8 cellular contexts compared by ENCODE assay signal in the genomic region with DNA sequence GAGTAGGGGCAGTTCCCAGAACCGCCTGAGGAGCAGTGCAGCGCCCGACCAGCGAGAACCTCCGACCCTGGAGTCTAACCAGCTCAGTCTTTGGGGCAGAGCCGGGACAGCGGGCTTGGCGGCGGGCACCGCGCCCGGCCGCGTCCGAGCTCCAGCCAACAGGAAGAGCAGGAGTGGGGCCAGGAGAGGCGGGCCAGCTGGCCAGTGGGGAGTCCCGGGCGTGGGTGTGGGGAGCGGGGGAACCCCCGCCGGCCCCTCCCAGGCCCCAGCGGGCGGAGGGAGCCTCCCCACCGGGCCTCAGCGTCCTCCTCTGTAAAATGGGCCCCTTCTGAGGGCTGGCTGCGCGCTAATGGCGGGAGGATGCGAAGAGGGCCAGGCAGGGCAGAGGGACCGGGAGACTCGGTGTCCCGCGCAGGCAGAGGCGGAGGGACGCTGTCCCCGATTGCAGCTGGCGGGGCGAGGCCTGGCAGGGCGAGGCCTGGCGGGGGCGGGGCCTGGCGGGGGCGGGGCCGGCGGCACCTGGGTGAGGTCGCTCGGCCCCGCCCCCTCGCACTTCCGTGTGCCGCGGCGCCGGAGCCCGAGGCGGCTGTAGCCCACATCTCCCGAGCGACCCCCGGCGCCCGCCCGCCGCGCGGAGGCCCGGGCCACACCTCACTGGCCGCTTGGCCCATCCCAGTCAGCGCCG. TPM values are rescaled to one million over a fixed set of nuclear protein-coding genes. Genes with fewer than 3 reads are reported as not detected.
DNase-seq lines count a peak whose midpoint lies in the region; ATAC-seq, FAIRE-seq and TF ChIP-seq lines count a peak whose summit lies in the region.

A gene (plus strand): TSS at position 550 of the 685 bp plus-strand sequence. CDS start 17,214 bp downstream, outside the sequence.

- POLR2A ChIA-PET in activated B cell treated with CpG ODN at 0.5 μM for 24 hours (lab: Charles Lee): interaction anchor here (1.3 to 1.8 kb wide), 11 partner anchors 9 to 37 kb away, joined by 3 to 18 read pairs (median 8); no protein-coding TSS in a partner anchor

- peaks cover 7% of the 10 kb centered on the region for H4K20me1 ChIP-seq in keratinocyte (ENCODE audit: control insufficient read depth, extremely low read depth, insufficient read depth, low read length)

- H3K27ac ChIP-seq in keratinocyte (ENCODE audit: control insufficient read depth, insufficient read depth, low read length): peak within 1 kb of the TSS; percentile 33

- DNase-seq in NCI-H1417 (lab: John Stamatoyannopoulos, UW): peak; percentile 49 to 64 (median 58)
- no peak for DNase-seq in NCI-H1417 treated with DMSO at 0.1 percent for 48 hours (lab: John Stamatoyannopoulos, UW)
- DNase-seq in NCI-H1105 (lab: John Stamatoyannopoulos, UW): peak; percentile 52
- DNase-seq in activated B cell treated with CpG ODN at 0.5 μM for 24 hours: peak; percentile 77
- DNase-seq in central memory CD4-positive, alpha-beta T cell: peak; percentile 70
- DNase-seq in keratinocyte (ENCODE audit: low read depth, low spot score): no peak
- peak; percentile 48 to 78 (median 51) for DNase-seq in stimulated activated CD4-positive, alpha-beta T cell treated with anti-CD3 and anti-CD28 coated beads, Interleukin-12 subunit alpha, Interleukin-12 subunit beta, amount 100 ng/mL, for 48 hours (ENCODE audit: low read depth in 2 of 3, low spot score in 1 of 3)

- H3K4me1 ChIP-seq in keratinocyte (ENCODE audit: control insufficient read depth, extremely low read depth, insufficient read depth, low read length): peaks cover 22% of the 10 kb centered on the region

- H3K36me3 Mint-ChIP-seq in activated B cell treated with CpG ODN at 0.5 μM for 24 hours (ENCODE audit: low read depth): peaks cover 13% of the 10 kb centered on the region

- peak within 1 kb of the TSS; percentile 75 to 88 (median 82) for H3K4me3 ChIP-seq in keratinocyte (ENCODE audit: control insufficient read depth in 2 of 3, extremely low read depth in 1 of 3, insufficient read depth in 2 of 3, low read depth in 1 of 3, low read length in 3 of 3)

- peaks cover 17% of the 10 kb centered on the region for H3K79me2 ChIP-seq in keratinocyte (ENCODE audit: control insufficient read depth, insufficient read depth, low read length)

- dilution Hi-C loops in keratinocyte (cut with MboI; ENCODE audit: extremely low pct_ligation_motif_present, low sequenced_read_pairs): no loop called here

- no peaks in the 10 kb centered on the region for H3K36me3 ChIP-seq in keratinocyte (ENCODE audit: control insufficient read depth in 2 of 2, extremely low read depth in 1 of 2, insufficient read depth in 2 of 2, low read length in 2 of 2)

- H3K4me3 Mint-ChIP-seq in activated B cell treated with CpG ODN at 0.5 μM for 24 hours: peak within 1 kb of the TSS; percentile 87

- H3K4me1 Mint-ChIP-seq in activated B cell treated with CpG ODN at 0.5 μM for 24 hours: peaks cover 57% of the 10 kb centered on the region

- H3K9me1 ChIP-seq in keratinocyte (ENCODE audit: control insufficient read depth, extremely low read depth, insufficient read depth, low read length): peaks cover 2% of the 10 kb centered on the region

- peak within 1 kb of the TSS; percentile 81 for H3K9ac ChIP-seq in keratinocyte (ENCODE audit: control insufficient read depth, extremely low read depth, insufficient read depth, low read length)

- peak within 1 kb of the TSS; percentile 97 for H3K4me2 ChIP-seq in keratinocyte (ENCODE audit: control insufficient read depth, extremely low read depth, insufficient read depth, low read depth, low read length)

- H3K9me3 ChIP-seq in keratinocyte (ENCODE audit: control insufficient read depth, low read depth, low read length): no peaks in the 10 kb centered on the region

- intact Hi-C loops in activated B cell treated with CpG ODN at 0.5 μM for 24 hours (cut with micrococcal nuclease): loop anchor here (1.0 to 10.0 kb wide), 3 partner anchors 27 to 626 kb away; a partner anchor contains a TSS

- peaks cover 2% of the 10 kb centered on the region for H3K27me3 Mint-ChIP-seq in activated B cell treated with CpG ODN at 0.5 μM for 24 hours

- H3K27ac Mint-ChIP-seq in activated B cell treated with CpG ODN at 0.5 μM for 24 hours: peak within 1 kb of the TSS; percentile 89

- H2AFZ ChIP-seq in keratinocyte (ENCODE audit: control insufficient read depth, low read length): peak within 1 kb of the TSS; percentile 85

- no peaks in the 10 kb centered on the region for H3K9me3 Mint-ChIP-seq in activated B cell treated with CpG ODN at 0.5 μM for 24 hours

- peaks cover 27% of the 10 kb centered on the region for H3K27me3 ChIP-seq in keratinocyte (ENCODE audit: control insufficient read depth, extremely low read depth, insufficient read depth, low read length)

- CTCF ChIA-PET in activated B cell treated with CpG ODN at 0.5 μM for 24 hours (lab: Charles Lee): interaction anchor here (0.6 to 4.2 kb wide), 11 partner anchors 9 to 43 kb away, joined by 3 to 30 read pairs (median 4); no protein-coding TSS in a partner anchor

- no peak for TF ChIP-seq CTCF in activated B cell treated with CpG ODN at 0.5 μM for 24 hours (IDR thresholded peaks at IDR 0.05)
- peak in 2 of 3 experiments; percentile 29 to 45 for TF ChIP-seq CTCF in keratinocyte (optimal IDR thresholded peaks at IDR 0.05 in 1 of 3, IDR thresholded peaks at IDR 0.05 in 1 of 3, conservative IDR thresholded peaks at IDR 0.05 in 1 of 3; ENCODE audit: extremely low read depth in 1 of 3, insufficient read depth in 2 of 3, low read length in 3 of 3)

- FAIRE-seq in keratinocyte (lab: Jason Lieb, UNC): no peak

- peak; percentile 43 for ATAC-seq in HG02610 (IDR thresholded peaks at IDR 0.05; ENCODE audit: unreplicated experiment)
- peak; percentile 66 for ATAC-seq in activated B cell treated with CpG ODN at 0.5 μM for 24 hours (ENCODE audit: low read depth)

RNA-seq across cellular contexts. Expression of the gene that starts here (rescaled TPM):
- total RNA-seq in activated B cell treated with CpG ODN at 0.5 μM for 24 hours: 60.4 and 63.9 TPM in 2 replicates
- polyA plus RNA-seq in keratinocyte: 24.7 to 32.1 TPM (median 25.1 TPM) in 3 replicates
- polyA plus RNA-seq in keratinocyte (2011; ENCODE audit: low read depth): 10.5 TPM
- 20.4 and 25.7 TPM in 2 replicates for polyA plus RNA-seq in keratinocyte (2011; cell fraction: cytosol; rRNA removed)
- 36.3 and 41.7 TPM in 2 replicates for polyA plus RNA-seq in keratinocyte (2011; cell fraction: nucleus; rRNA removed)
- polyA plus RNA-seq in keratinocyte (2012; ENCODE audit: low replicate concordance): 21.6 and 23.7 TPM in 2 replicates
- 21.7 to 45.7 TPM (median 30.3 TPM) in 3 replicates for polyA minus RNA-seq in keratinocyte
- 18.0 TPM for polyA minus RNA-seq in keratinocyte (2011; cell fraction: cytosol; rRNA and poly(A)+ RNA removed)
- 18.5 and 23.4 TPM in 2 replicates for polyA minus RNA-seq in keratinocyte (2011; cell fraction: nucleus; rRNA and poly(A)+ RNA removed)

Comparison
In these comparisons a context has a peak if more than half of its experiments do, and no peak if none do; other contexts are left out.
1. DNase-seq: peak in NCI-H1417 (3 of 3), NCI-H1105 (single experiment), activated B cell treated with CpG ODN at 0.5 μM for 24 hours (single experiment), central memory CD4-positive, alpha-beta T cell (single experiment) and stimulated activated CD4-positive, alpha-beta T cell treated with anti-CD3 and anti-CD28 coated beads, Interleukin-12 subunit alpha, Interleukin-12 subunit beta, amount 100 ng/mL, for 48 hours (3 of 3); none in NCI-H1417 treated with DMSO at 0.1 percent for 48 hours (single experiment) and keratinocyte (single experiment).